In the genomic region with DNA sequence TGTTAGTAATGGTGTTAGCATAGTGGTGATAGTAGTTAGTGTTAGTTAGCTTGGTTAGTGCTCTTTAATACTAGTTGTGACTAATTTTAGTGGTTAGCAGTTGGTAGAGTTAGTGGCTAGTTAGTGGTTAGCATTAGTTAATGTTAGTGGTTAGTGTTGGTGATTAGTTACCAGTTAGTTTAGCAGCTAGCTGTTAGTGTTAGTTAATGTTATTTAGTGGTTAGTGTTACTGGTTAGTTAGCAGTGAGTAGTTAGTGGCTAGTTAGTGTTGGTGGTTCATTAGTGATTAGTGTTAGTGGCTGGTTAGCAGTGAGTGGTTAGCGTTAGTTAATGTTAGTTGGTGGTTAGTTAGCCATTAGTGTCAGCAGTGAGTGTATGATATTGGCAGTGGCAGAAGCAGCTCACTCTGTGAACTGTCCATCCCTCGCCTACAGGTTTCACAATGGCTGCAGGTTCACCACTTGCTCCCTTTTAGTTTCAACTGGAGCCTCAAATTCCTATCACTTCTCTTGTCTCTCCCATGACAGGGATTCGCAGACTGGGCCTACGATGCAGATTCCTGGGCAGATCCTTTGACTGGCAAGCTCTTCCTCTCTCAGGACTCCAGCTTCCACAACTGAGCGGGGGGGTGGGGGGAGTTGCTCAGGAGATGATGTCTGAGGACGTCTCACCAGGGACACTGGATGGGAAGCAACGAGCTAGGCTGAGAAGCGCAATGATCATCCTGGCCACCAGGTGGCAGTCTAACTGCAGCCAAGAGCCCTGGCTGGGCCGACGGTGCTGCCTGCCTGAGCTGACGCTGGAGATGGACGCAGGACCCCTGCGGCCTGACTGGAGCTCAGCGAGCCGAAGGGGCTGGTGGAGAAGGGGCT, we compare ENCODE assay signal across 8 cellular contexts. TPM values are rescaled to one million over a fixed set of nuclear protein-coding genes. Genes with fewer than 3 reads are reported as not detected.
DNase-seq lines count a peak whose midpoint lies in the region; ATAC-seq and TF ChIP-seq lines count a peak whose summit lies in the region.

No MANE protein-coding gene starts in this region.

- 13% methylated on average over 15 of the region's 15 CpGs for WGBS in HUES64

- BruUV-seq in PC-9 (replicated peaks; lab: Mats Ljungman, UMichigan), result no TSS peak

- H3K4me1 ChIP-seq in HUES64 (ENCODE audit: insufficient read depth, low read length), result peaks cover 39% of the 10 kb centered on the region
- H3K4me1 ChIP-seq in PC-9 (replicated peaks; ENCODE audit: insufficient read depth), result peaks cover 3% of the 10 kb centered on the region
- peaks cover 32% of the 10 kb centered on the region for H3K4me1 ChIP-seq in neural progenitor cell

- CTCF ChIA-PET in PC-9 (lab: Charles Lee), result interaction anchor here (0.6 to 4.2 kb wide), 9 partner anchors 12 to 184 kb away, joined by 3 to 81 read pairs (median 4); no protein-coding TSS in a partner anchor

- intact Hi-C loops in PC-9 (cut with micrococcal nuclease; ENCODE audit: unreplicated experiment), result loop anchor here (1.0 to 5.0 kb wide), 4 partner anchors 139 to 753 kb away; no protein-coding TSS in a partner anchor

- H3K9me3 Mint-ChIP-seq in activated T-cell treated with anti-CD3 and anti-CD28 coated beads, Interleukin-2, amount 50 U/mL, for 4 hours, result no peaks in the 10 kb centered on the region
- no peaks in the 10 kb centered on the region for H3K9me3 Mint-ChIP-seq in neural progenitor cell

- H3K9ac ChIP-seq in HUES64 (ENCODE audit: low read depth, low read length) (no peak overlapping the region), neural progenitor cell (no peak overlapping the region)

- H3K36me3 Mint-ChIP-seq in activated T-cell treated with anti-CD3 and anti-CD28 coated beads, Interleukin-2, amount 50 U/mL, for 4 hours (ENCODE audit: insufficient read depth), result no peaks in the 10 kb centered on the region
- no peaks in the 10 kb centered on the region for H3K36me3 Mint-ChIP-seq in neural progenitor cell

- H3K9me3 ChIP-seq in HUES64 (ENCODE audit: insufficient read depth, low read depth, low read length) (no peaks in the 10 kb centered on the region), PC-9 (ENCODE audit: insufficient read depth, low read depth) (no peaks in the 10 kb centered on the region), neural progenitor cell (ENCODE audit: low read depth) (no peaks in the 10 kb centered on the region)

- H3K36me3 ChIP-seq in HUES64 (ENCODE audit: insufficient read depth, low read length) (no peaks in the 10 kb centered on the region), PC-9 (ENCODE audit: low read depth) (no peaks in the 10 kb centered on the region), neural progenitor cell (no peaks in the 10 kb centered on the region)

- H3K4me2 ChIP-seq in PC-9 (0 out of 2 replicates have a peak overlapping the region, but pooled peaks have one; percentile 0), neural progenitor cell (peak overlapping the region; percentile 76)

- peak; percentile 90 for ATAC-seq in GM21529 (IDR thresholded peaks at IDR 0.05; ENCODE audit: unreplicated experiment)
- peak; percentile 81 to 84 for ATAC-seq in activated T-cell treated with anti-CD3 and anti-CD28 coated beads, Interleukin-2, amount 50 U/mL, for 4 hours

- POLR2A ChIA-PET in PC-9 (lab: Charles Lee; ENCODE audit: unreplicated experiment), result no interaction called here

- peaks cover 5% of the 10 kb centered on the region for H3K4me1 Mint-ChIP-seq in activated T-cell treated with anti-CD3 and anti-CD28 coated beads, Interleukin-2, amount 50 U/mL, for 4 hours (ENCODE audit: low read depth)
- peaks cover 53% of the 10 kb centered on the region for H3K4me1 Mint-ChIP-seq in neural progenitor cell

- peak overlapping the region; percentile 9 for H3K27ac Mint-ChIP-seq in neural progenitor cell

- H3K27ac ChIP-seq in HUES64 (ENCODE audit: low read depth, low read length) (no peak overlapping the region), PC-9 (no peak overlapping the region), neural progenitor cell (no peak overlapping the region)

- no peaks in the 10 kb centered on the region for H3K9me2 ChIP-seq in PC-9 (ENCODE audit: insufficient read depth)

- no peak overlapping the region for H3K4me3 Mint-ChIP-seq in activated T-cell treated with anti-CD3 and anti-CD28 coated beads, Interleukin-2, amount 50 U/mL, for 4 hours
- H3K4me3 Mint-ChIP-seq in neural progenitor cell, result peak overlapping the region; percentile 64

- H3K79me2 ChIP-seq in PC-9 (ENCODE audit: low read depth), result no peaks in the 10 kb centered on the region
- no peaks in the 10 kb centered on the region for H3K79me2 ChIP-seq in neural progenitor cell (ENCODE audit: low read depth)

- H3K4me3 ChIP-seq in HUES64 (ENCODE audit: low read length), result peak overlapping the region; percentile 46; the same call in 1 of the 2 replicates
- no peak overlapping the region for H3K4me3 ChIP-seq in PC-9
- H3K4me3 ChIP-seq in neural progenitor cell, result peak overlapping the region; percentile 31

- H2AFZ ChIP-seq in PC-9 (no peak overlapping the region), neural progenitor cell (replicated peaks) (no peak overlapping the region)

- no peaks in the 10 kb centered on the region for H4K20me1 ChIP-seq in PC-9 (ENCODE audit: insufficient read depth)
- H4K20me1 ChIP-seq in neural progenitor cell (ENCODE audit: low read depth), result peaks cover 37% of the 10 kb centered on the region

- peaks cover 35% of the 10 kb centered on the region for H3K27me3 Mint-ChIP-seq in activated T-cell treated with anti-CD3 and anti-CD28 coated beads, Interleukin-2, amount 50 U/mL, for 4 hours (ENCODE audit: low read depth)
- peaks cover 7% of the 10 kb centered on the region for H3K27me3 Mint-ChIP-seq in neural progenitor cell (ENCODE audit: insufficient read depth, low read depth)

- H3K27me3 ChIP-seq in HUES64 (ENCODE audit: insufficient read depth, low read length) (peaks cover 19% of the 10 kb centered on the region), PC-9 (ENCODE audit: insufficient read depth, low read depth) (peaks cover 38% of the 10 kb centered on the region), neural progenitor cell (peaks cover 94% of the 10 kb centered on the region)

- no peaks in the 10 kb centered on the region for H3F3A ChIP-seq in PC-9 (ENCODE audit: insufficient read depth, low read depth)
- H3F3A ChIP-seq in neural progenitor cell (ENCODE audit: low read depth), result no peaks in the 10 kb centered on the region

- DNase-seq in EH (ENCODE audit: low read depth), result peak; percentile 74
- peak; percentile 67 to 81 for DNase-seq in PC-9
- peak; percentile 70 for DNase-seq in activated T-cell treated with anti-CD3 and anti-CD28 coated beads, Interleukin-2, amount 50 U/mL, for 4 hours
- DNase-seq in fibroblast of peridontal ligament (ENCODE audit: extremely low read depth), result peak; percentile 79
- DNase-seq in neural progenitor cell (ENCODE audit: low spot score), result peak; percentile 94
- DNase-seq in stromal cell of bone marrow (ENCODE audit: low read depth), result peak; percentile 48

- TF ChIP-seq CTCF in PC-9 (conservative IDR thresholded peaks at IDR 0.05), result peak; percentile 98
- TF ChIP-seq CTCF in neural progenitor cell (IDR thresholded peaks at IDR 0.05), result peak; percentile 96

RNA-seq across cellular contexts. Expression of gene GHRHR, which starts 19.5 kb away (rescaled TPM):
- polyA plus RNA-seq in HUES64 (2013, experiment 1 of 2), result 2.6 TPM
- 1.3 TPM for polyA plus RNA-seq in HUES64 (2013, experiment 2 of 2)
- total RNA-seq in PC-9 (2021) (not detected in 2 replicates), neural progenitor cell (ENCODE audit: low replicate concordance) (not detected in 2 replicates)
- not detected for total RNA-seq in activated T-cell treated with anti-CD3 and anti-CD28 coated beads, Interleukin-2, amount 50 U/mL, for 4 hours
